In genomic region chr6:119610265-119610664, GRCh38 we compare ENCODE assay signal across 21 cellular contexts.
"Had no signal": no experiment of that assay in that cellular context is flagged by ENCODE, and none has a peak within 500 bp of the region (broad histone marks: within the 10 kb centered on the region; RNA-seq: fewer than 3 reads in every experiment).

No MANE protein-coding gene starts in this region.

- H2AFZ ChIP-seq: neural progenitor cell had no signal

- ATAC-seq: activated CD8-positive, alpha-beta T cell treated with anti-CD3 and anti-CD28 coated beads, Interleukin-2, amount 10 ng/mL, durations not matched to agents 7 days and 5 days; body of pancreas; left lung; naive thymus-derived CD4-positive, alpha-beta T cell had no signal

- H3K4me1 ChIP-seq: body of pancreas, left lung, neural progenitor cell, upper lobe of left lung had no signal

- H3K36me3 Mint-ChIP-seq: activated naive CD4-positive, alpha-beta T cell treated with anti-CD3 and anti-CD28 coated beads, Interleukin-2, amount 50 U/mL, for 24 hours; naive thymus-derived CD4-positive, alpha-beta T cell; neural progenitor cell had no signal

- H3K4me3 Mint-ChIP-seq: activated CD8-positive, alpha-beta T cell treated with anti-CD3 and anti-CD28 coated beads, Interleukin-2, amount 10 ng/mL, durations not matched to agents 7 days and 5 days; activated naive CD4-positive, alpha-beta T cell treated with anti-CD3 and anti-CD28 coated beads, Interleukin-2, amount 50 U/mL, for 24 hours; naive thymus-derived CD4-positive, alpha-beta T cell; neural progenitor cell had no signal

- H3K4me1 Mint-ChIP-seq: activated naive CD4-positive, alpha-beta T cell treated with anti-CD3 and anti-CD28 coated beads, Interleukin-2, amount 50 U/mL, for 24 hours had no signal

- H3K9me3 ChIP-seq: body of pancreas, left lung, sigmoid colon, upper lobe of left lung had no signal

- DNase-seq: activated CD4-positive, alpha-beta T cell treated with anti-CD3 and anti-CD28 coated beads for 1 hour; activated CD4-positive, alpha-beta T cell treated with anti-CD3 and anti-CD28 coated beads, Interleukin-2, amount 50 U/mL, for 1 hour; activated CD8-positive, alpha-beta T cell treated with anti-CD3 and anti-CD28 coated beads, Interleukin-2, amount 10 ng/mL, durations not matched to agents 7 days and 5 days; activated gamma-delta T cell treated with Interleukin-2 at 50 U/mL for 16 hours; activated T-cell treated with anti-CD3 and anti-CD28 coated beads, Interleukin-2, amount 50 U/mL, for 1 hour; anterior cingulate cortex; body of pancreas; foreskin fibroblast; left lung; naive thymus-derived CD4-positive, alpha-beta T cell; sigmoid colon; stimulated activated CD4-positive, alpha-beta T cell treated with anti-CD3 and anti-CD28 coated beads, Interleukin-4, amount 100 ng/mL, for 1 hour; stimulated activated naive CD4-positive, alpha-beta T cell; upper lobe of left lung; WERI-Rb-1 had no signal

- H3K27me3 Mint-ChIP-seq: activated naive CD4-positive, alpha-beta T cell treated with anti-CD3 and anti-CD28 coated beads, Interleukin-2, amount 50 U/mL, for 24 hours had no signal

- H3K9me3 Mint-ChIP-seq: activated naive CD4-positive, alpha-beta T cell treated with anti-CD3 and anti-CD28 coated beads, Interleukin-2, amount 50 U/mL, for 24 hours; naive thymus-derived CD4-positive, alpha-beta T cell; neural progenitor cell had no signal

- H3K4me2 ChIP-seq: neural progenitor cell had no signal

- H3K36me3 ChIP-seq: cardiac muscle cell, left lung, neural progenitor cell, sigmoid colon, upper lobe of left lung, WERI-Rb-1 had no signal

- H3K4me3 ChIP-seq: body of pancreas, cardiac muscle cell, left lung, lung, neural progenitor cell, sigmoid colon, upper lobe of left lung had no signal

- FAIRE-seq: endometrium, TTC549 had no signal

- H3K9ac ChIP-seq: neural progenitor cell had no signal

- H3K27ac Mint-ChIP-seq: activated CD8-positive, alpha-beta T cell treated with anti-CD3 and anti-CD28 coated beads, Interleukin-2, amount 10 ng/mL, durations not matched to agents 7 days and 5 days; activated naive CD4-positive, alpha-beta T cell treated with anti-CD3 and anti-CD28 coated beads, Interleukin-2, amount 50 U/mL, for 24 hours; naive thymus-derived CD4-positive, alpha-beta T cell; neural progenitor cell had no signal

- H3K27ac ChIP-seq: body of pancreas, cardiac muscle cell, left lung, neural progenitor cell, sigmoid colon, upper lobe of left lung, WERI-Rb-1 had no signal

- H3K27me3 ChIP-seq: body of pancreas, cardiac muscle cell, left lung, neural progenitor cell, sigmoid colon, upper lobe of left lung had no signal
